Comparison of ENCODE assay signal across 18 cellular contexts in the genomic region with DNA sequence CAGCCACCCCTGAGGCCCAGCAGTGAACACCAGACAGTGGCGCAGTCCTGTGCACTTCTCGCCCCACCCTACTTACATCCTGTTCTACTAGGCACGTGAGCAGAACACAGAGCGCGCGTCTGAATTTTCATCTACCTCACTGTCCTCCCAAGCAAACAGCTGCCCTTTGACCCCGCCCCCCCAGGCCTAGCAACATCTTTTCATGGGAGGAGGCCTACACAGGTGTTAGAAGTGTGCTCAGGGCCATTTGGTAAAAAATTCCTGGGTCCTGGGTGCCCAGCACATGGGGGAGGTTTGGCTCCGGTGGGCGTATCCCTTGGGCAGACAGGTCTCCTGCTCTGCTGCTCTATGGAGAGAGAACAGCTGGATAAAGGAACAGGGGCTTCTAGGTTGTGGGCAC.
DNase-seq lines count a peak whose midpoint lies in the region; ATAC-seq and TF ChIP-seq lines count a peak whose summit lies in the region.
"Had no signal": no experiment of that assay in that cellular context is flagged by ENCODE, and none has a peak within 500 bp of the region (broad histone marks: within the 10 kb centered on the region; RNA-seq: fewer than 3 reads in every experiment).

No MANE protein-coding gene starts in this region.

- no peaks in the 10 kb centered on the region for H3K9me3 Mint-ChIP-seq in osteocyte (ENCODE audit: unreplicated experiment)
- no peaks in the 10 kb centered on the region for H3K9me3 Mint-ChIP-seq in nephron progenitor cell

- TF ChIP-seq CTCF in esophagus muscularis mucosa (IDR thresholded peaks at IDR 0.05), result no peak
- TF ChIP-seq CTCF in osteocyte (IDR thresholded peaks at IDR 0.05), result no peak
- TF ChIP-seq CTCF in nephron progenitor cell (IDR thresholded peaks at IDR 0.05), result no peak
- TF ChIP-seq CTCF in upper lobe of left lung (IDR thresholded peaks at IDR 0.05), result no peak

- H3K4me2 ChIP-seq in BLaER1, result peak overlapping the region; percentile 36; the same call in 1 of the 2 replicates

- H3K36me3 ChIP-seq in BLaER1 (peaks cover 87% of the 10 kb centered on the region), SJSA1 (no peaks in the 10 kb centered on the region), esophagus muscularis mucosa (no peaks in the 10 kb centered on the region), upper lobe of left lung (no peaks in the 10 kb centered on the region)

- H3K27me3 Mint-ChIP-seq in osteocyte (ENCODE audit: unreplicated experiment) (no peaks in the 10 kb centered on the region), nephron progenitor cell (ENCODE audit: low read depth, poor library complexity) (peaks cover 2% of the 10 kb centered on the region)

- ATAC-seq in HG02588 (IDR thresholded peaks at IDR 0.05; ENCODE audit: unreplicated experiment) (no peak), upper lobe of left lung (ENCODE audit: low FRiP score in 2 of 2) (no peak), HG03097 (IDR thresholded peaks at IDR 0.05; ENCODE audit: low FRiP score, unreplicated experiment) (no peak)
- ATAC-seq: K562 had no signal

- TF ChIP-seq POLR2A in esophagus muscularis mucosa (IDR thresholded peaks at IDR 0.05; ENCODE audit: low read depth) (no peak), upper lobe of left lung (IDR thresholded peaks at IDR 0.05) (no peak)

- H4K20me1 ChIP-seq in BLaER1, result no peaks in the 10 kb centered on the region

- H3K4me3 Mint-ChIP-seq in osteocyte (ENCODE audit: unreplicated experiment) (no peak overlapping the region), nephron progenitor cell (no peak overlapping the region)

- H3K9me3 ChIP-seq in BLaER1, result no peaks in the 10 kb centered on the region
- H3K9me3 ChIP-seq in SJSA1 (replicated peaks), result no peaks in the 10 kb centered on the region
- H3K9me3 ChIP-seq in esophagus muscularis mucosa, result no peaks in the 10 kb centered on the region
- no peaks in the 10 kb centered on the region for H3K9me3 ChIP-seq in upper lobe of left lung

- H3K9ac ChIP-seq in BLaER1, result no peak overlapping the region

- H3K4me1 ChIP-seq in BLaER1, result peaks cover 33% of the 10 kb centered on the region
- peaks cover 48% of the 10 kb centered on the region for H3K4me1 ChIP-seq in SJSA1 (replicated peaks)
- peaks cover 0 to 31% (median 25%) of the 10 kb centered on the region in 4 donors for H3K4me1 ChIP-seq in esophagus muscularis mucosa
- H3K4me1 ChIP-seq in upper lobe of left lung, result peaks cover 0 to 5% (median 0%) of the 10 kb centered on the region in 4 donors

- DNase-seq in SJSA1 (ENCODE audit: low read depth in 1 of 2, low spot score in 2 of 2) (no peak), esophagus muscularis mucosa (ENCODE audit: extremely low spot score) (peak; percentile 45), osteocyte (ENCODE audit: extremely low spot score, unreplicated experiment) (peak; percentile 75), nephron progenitor cell (no peak), upper lobe of left lung (no peak)
- DNase-seq: C1 segment of cervical spinal cord, DMS 273 treated with DMSO at 0.1 percent for 48 hours, NCI-H187, NCI-H446 treated with DMSO at 0.1 percent for 48 hours, NCI-H748 treated with DMSO at 0.1 percent for 48 hours, OCI-M1, RPMI8226, SIG-M5 had no signal

- H3K27ac ChIP-seq in BLaER1, result no peak overlapping the region
- H3K27ac ChIP-seq in SJSA1, result peak overlapping the region; percentile 82
- H3K27ac ChIP-seq in esophagus muscularis mucosa (replicated peaks in 1 of 4), result no peak overlapping the region
- H3K27ac ChIP-seq in upper lobe of left lung, result peak overlapping the region in 1 of 4 donors; percentile 7
- H3K27ac ChIP-seq: HL-60 had no signal

- no peak overlapping the region for H3K4me3 ChIP-seq in BLaER1
- H3K4me3 ChIP-seq in SJSA1, result no peak overlapping the region
- H3K4me3 ChIP-seq in esophagus muscularis mucosa, result no peak overlapping the region
- H3K4me3 ChIP-seq in upper lobe of left lung, result no peak overlapping the region
- H3K4me3 ChIP-seq: K562 had no signal

- H3K36me3 Mint-ChIP-seq in osteocyte (ENCODE audit: unreplicated experiment) (no peaks in the 10 kb centered on the region), nephron progenitor cell (ENCODE audit: low read depth) (no peaks in the 10 kb centered on the region)

- intact Hi-C loops in esophagus muscularis mucosa (cut with DNase I), result no loop called here

- TF ChIP-seq EP300 in esophagus muscularis mucosa (IDR thresholded peaks at IDR 0.05), result no peak
- no peak for TF ChIP-seq EP300 in upper lobe of left lung (IDR thresholded peaks at IDR 0.05)

- WGBS in esophagus muscularis mucosa, result 93% methylated on average over 7 of the region's 9 CpGs
- 90 to 93% methylated on average over 7 to 9 of the region's 9 CpGs for WGBS in upper lobe of left lung, 2 donors

- H3K4me1 Mint-ChIP-seq in osteocyte (ENCODE audit: unreplicated experiment), result peaks cover 32% of the 10 kb centered on the region
- H3K4me1 Mint-ChIP-seq in nephron progenitor cell, result peaks cover 21% of the 10 kb centered on the region

- H3K27me3 ChIP-seq in BLaER1 (no peaks in the 10 kb centered on the region), SJSA1 (replicated peaks) (no peaks in the 10 kb centered on the region), esophagus muscularis mucosa (no peaks in the 10 kb centered on the region), upper lobe of left lung (no peaks in the 10 kb centered on the region)

- H3K27ac Mint-ChIP-seq in osteocyte (ENCODE audit: unreplicated experiment) (no peak overlapping the region), nephron progenitor cell (no peak overlapping the region)

Comparison
In these comparisons a context has a peak if more than half of its experiments do, and no peak if none do; other contexts are left out.
1. DNase-seq: peak in esophagus muscularis mucosa (single experiment) and osteocyte (single experiment); none in SJSA1 (0 of 2), nephron progenitor cell (single experiment) and upper lobe of left lung (0 of 2).